In the genomic region with DNA sequence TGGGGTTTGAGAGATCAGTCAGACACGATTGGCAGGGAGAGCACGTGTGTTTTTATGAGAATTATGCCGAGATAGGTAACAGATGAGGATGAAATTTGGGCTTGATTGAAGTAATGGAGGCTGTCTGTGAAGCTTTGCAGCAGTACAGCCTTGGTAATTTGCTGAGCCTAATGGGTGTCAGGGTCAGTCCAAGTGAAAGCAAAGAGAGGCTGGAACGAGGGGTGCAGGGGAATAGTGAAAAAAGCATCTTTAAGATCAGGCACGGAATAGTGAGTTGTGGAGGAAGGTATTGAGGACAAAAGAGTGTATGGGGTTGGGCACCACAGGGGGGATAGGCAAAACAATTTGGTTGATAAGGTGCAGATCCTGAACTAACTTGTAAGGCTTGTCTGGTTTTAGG, we compare ENCODE assay signal across 7 cellular contexts.
DNase-seq lines count a peak whose midpoint lies in the region; ATAC-seq and TF ChIP-seq lines count a peak whose summit lies in the region.
"Not testable (repeated sequence)": the region's sequence is repeated elsewhere in the genome, so short reads cannot be mapped to it uniquely, and the experiment has no call there.

No MANE protein-coding gene starts in this region.

- H3K36me3 ChIP-seq in GM23338 (ENCODE audit: insufficient read depth) (peaks cover 32% of the 10 kb centered on the region), HUES6 (ENCODE audit: control insufficient read depth, insufficient read depth, low read length) (peaks cover 41% of the 10 kb centered on the region), iPS-15b (ENCODE audit: control insufficient read depth, insufficient read depth, low read length) (peaks cover 20% of the 10 kb centered on the region)
- not testable (repeated sequence) for H3K36me3 ChIP-seq in left ventricle myocardium inferior; mesendoderm (ENCODE audit: control insufficient read depth, insufficient read depth, low read length); stomach

- H4K20me1 ChIP-seq in GM23338 (replicated peaks; ENCODE audit: insufficient read depth), result not testable (repeated sequence)

- H3K79me2 ChIP-seq in GM23338 (replicated peaks; ENCODE audit: insufficient read depth) (peaks cover 43% of the 10 kb centered on the region), mesendoderm (ENCODE audit: control insufficient read depth, insufficient read depth, low read length) (peaks cover 14% of the 10 kb centered on the region)

- H3K4me1 Mint-ChIP-seq in GM23338, result peaks cover 66% of the 10 kb centered on the region

- DNase-seq in GM23338 (ENCODE audit: low spot score); left ventricle myocardium inferior; mesendoderm: not testable (repeated sequence)
- DNase-seq in activated effector memory CD4-positive, alpha-beta T cell treated with anti-CD3 and anti-CD28 coated beads, Interleukin-2, amount 50 U/mL, for 16 hours, result peak; percentile 1
- DNase-seq in stomach, result peak; percentile 1

- not testable (repeated sequence) for H2AK5ac ChIP-seq in mesendoderm (ENCODE audit: low read length)

- H3K27ac Mint-ChIP-seq in GM23338, result peak overlapping the region; percentile 90

- no CpG with 5 or more reads among the region's 5 CpGs for WGBS in mesendoderm (ENCODE audit: extremely low coverage, insufficient coverage, low lambda C conversion rate)
- WGBS in stomach, 5 donors, result 39 to 75% (median 59%) methylated on average over 5 of the region's 5 CpGs

- not testable (repeated sequence) for H3K18ac ChIP-seq in mesendoderm (ENCODE audit: low read length)

- H3F3A ChIP-seq in GM23338 (replicated peaks; ENCODE audit: low read depth), result peaks cover 39% of the 10 kb centered on the region

- not testable (repeated sequence) for H3K9me3 ChIP-seq in HUES6 (ENCODE audit: control insufficient read depth, insufficient read depth, low read depth, low read length); left ventricle myocardium inferior (replicated peaks); iPS-15b (ENCODE audit: control insufficient read depth, insufficient read depth, low read length); stomach

- peak overlapping the region; percentile 71 for H3K4me3 ChIP-seq in GM23338
- H3K4me3 ChIP-seq in HUES6 (ENCODE audit: low read depth, low read length), result peak overlapping the region; percentile 63
- H3K4me3 ChIP-seq in left ventricle myocardium inferior; mesendoderm (ENCODE audit: low read length); stomach: not testable (repeated sequence)
- H3K4me3 ChIP-seq in iPS-15b (ENCODE audit: low read depth, low read length), result peak overlapping the region; percentile 51

- H3K4me2 ChIP-seq in GM23338, result peak overlapping the region; percentile 90
- H3K4me2 ChIP-seq in mesendoderm (ENCODE audit: low read length), result not testable (repeated sequence)

- TF ChIP-seq POLR2A in stomach (IDR thresholded peaks at IDR 0.05), result not testable (repeated sequence)

- intact Hi-C loops in left ventricle myocardium inferior (cut with micrococcal nuclease); stomach (cut with DNase I; ENCODE audit: low total_unique reads): not testable (repeated sequence)

- H2BK15ac ChIP-seq in mesendoderm (replicated peaks; ENCODE audit: low read depth), result not testable (repeated sequence)

- not testable (repeated sequence) for H2AFZ ChIP-seq in GM23338

- H3K27ac ChIP-seq in GM23338 (ENCODE audit: low read depth) (peak overlapping the region; percentile 97), HUES6 (ENCODE audit: low read depth, low read length) (peak overlapping the region; percentile 63; the same call in 1 of the 2 replicates), left ventricle myocardium inferior (replicated peaks) (peak overlapping the region; percentile 69), mesendoderm (ENCODE audit: low read depth, low read length) (peak overlapping the region; percentile 71)
- not testable (repeated sequence) for H3K27ac ChIP-seq in stomach

- H3K9me2 ChIP-seq in GM23338 (ENCODE audit: insufficient read depth), result not testable (repeated sequence)

- H2BK120ac ChIP-seq in mesendoderm (ENCODE audit: low read depth, low read length), result not testable (repeated sequence)

- H3K23ac ChIP-seq in mesendoderm (ENCODE audit: low read length), result not testable (repeated sequence)

- not testable (repeated sequence) for ATAC-seq in GM23338

- H3K56ac ChIP-seq in mesendoderm (ENCODE audit: low read length), result peak overlapping the region; percentile 85

- H3K4me3 Mint-ChIP-seq in GM23338, result peak overlapping the region; percentile 99

- peaks cover 36% of the 10 kb centered on the region for H3K4me1 ChIP-seq in GM23338 (ENCODE audit: insufficient read depth)
- peaks cover 44% of the 10 kb centered on the region for H3K4me1 ChIP-seq in HUES6 (ENCODE audit: control insufficient read depth, insufficient read depth, low read length)
- H3K4me1 ChIP-seq in left ventricle myocardium inferior, result peaks cover 30% of the 10 kb centered on the region
- peaks cover 24% of the 10 kb centered on the region for H3K4me1 ChIP-seq in iPS-15b (ENCODE audit: control insufficient read depth, insufficient read depth, low read length)
- peaks cover 30% of the 10 kb centered on the region for H3K4me1 ChIP-seq in mesendoderm (ENCODE audit: control insufficient read depth, low read depth, low read length)
- not testable (repeated sequence) for H3K4me1 ChIP-seq in stomach

- peaks cover 68% of the 10 kb centered on the region for H3K36me3 Mint-ChIP-seq in GM23338 (ENCODE audit: low read depth)

- H3K79me1 ChIP-seq in mesendoderm (ENCODE audit: low read length), result not testable (repeated sequence)

- not testable (repeated sequence) for H4K5ac ChIP-seq in mesendoderm (ENCODE audit: low read length)

- TF ChIP-seq EP300 in stomach (IDR thresholded peaks at IDR 0.05), result not testable (repeated sequence)

- peak overlapping the region; percentile 88 for H3K9ac ChIP-seq in HUES6 (ENCODE audit: low read length)
- peak overlapping the region; percentile 66 for H3K9ac ChIP-seq in iPS-15b (ENCODE audit: low read depth, low read length)
- peak overlapping the region; percentile 68 for H3K9ac ChIP-seq in mesendoderm (ENCODE audit: low read length)

- peak overlapping the region; percentile 82 for H2BK5ac ChIP-seq in mesendoderm (ENCODE audit: low read length)

- not testable (repeated sequence) for H3K4ac ChIP-seq in mesendoderm (ENCODE audit: low read depth, low read length)

- H3K27me3 ChIP-seq in GM23338 (ENCODE audit: insufficient read depth); HUES6 (ENCODE audit: control insufficient read depth, insufficient read depth, low read length); left ventricle myocardium inferior (ENCODE audit: low read depth); iPS-15b (ENCODE audit: control insufficient read depth, insufficient read depth, low read length); mesendoderm (ENCODE audit: insufficient read depth, low read length, poor library complexity); stomach: not testable (repeated sequence)

- H3K9me3 Mint-ChIP-seq in GM23338, result peaks cover 10% of the 10 kb centered on the region; the same call in 2 of the 3 replicates

- H4K8ac ChIP-seq in mesendoderm (ENCODE audit: low read depth, low read length), result not testable (repeated sequence)

- not testable (repeated sequence) for TF ChIP-seq CTCF in GM23338 (conservative IDR thresholded peaks at IDR 0.05; ENCODE audit: low read depth in 2 of 2); left ventricle myocardium inferior (IDR thresholded peaks at IDR 0.05; ENCODE audit: borderline replicate concordance); stomach (IDR thresholded peaks at IDR 0.05)

- H3K27me3 Mint-ChIP-seq in GM23338 (ENCODE audit: insufficient read depth, low read depth, poor library complexity), result peaks cover 28% of the 10 kb centered on the region

TF ChIP-seq in GM23338, 12 proteins besides CTCF, POLR2A, EP300 and RAD21:
- TF ChIP-seq POLR2AphosphoS5 (IDR thresholded peaks at IDR 0.05; ENCODE audit: low read depth), result 0 out of 2 replicates have a peak, but pooled peaks have one; percentile 26
